ENCODE assay signal across 8 cellular contexts in the genomic region with DNA sequence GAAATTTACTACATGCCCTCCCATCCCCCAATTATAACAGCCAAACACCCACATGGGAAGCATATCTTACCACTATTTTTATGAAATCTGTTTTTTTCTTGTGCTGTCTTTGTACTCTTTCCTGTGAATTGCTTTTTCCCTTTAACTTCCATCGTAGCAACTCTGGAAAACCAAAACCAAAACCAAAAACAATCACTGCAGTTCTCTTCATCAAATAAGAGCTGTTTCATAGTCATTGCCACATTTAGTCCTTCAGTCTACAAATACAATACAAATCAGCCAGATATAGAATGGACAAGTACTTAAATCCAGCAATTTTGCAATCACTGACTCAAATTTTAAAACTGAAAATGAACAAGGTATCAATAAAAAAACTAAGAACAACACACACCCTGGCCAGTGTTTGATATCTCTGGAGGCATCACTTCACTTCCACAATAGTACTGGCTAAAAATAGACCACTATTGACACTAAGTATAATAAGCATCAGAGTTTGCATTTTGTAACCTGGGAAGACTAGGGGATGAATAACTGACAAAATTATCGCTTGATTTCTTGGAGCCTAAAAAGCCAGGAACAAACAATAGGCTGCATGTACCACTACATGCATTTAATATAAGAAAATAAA. TPM values are rescaled to one million over a fixed set of nuclear protein-coding genes. Genes with fewer than 3 reads are reported as not detected.
DNase-seq lines count a peak whose midpoint lies in the region; ATAC-seq and TF ChIP-seq lines count a peak whose summit lies in the region.
"Had no signal": no experiment of that assay in that cellular context is flagged by ENCODE, and none has a peak within 500 bp of the region (broad histone marks: within the 10 kb centered on the region; RNA-seq: fewer than 3 reads in every experiment).

No MANE protein-coding gene starts in this region.

- peak overlapping the region; percentile 8; the same call in 1 of the 2 replicates for H3K4me2 ChIP-seq in DND-41 (ENCODE audit: insufficient read depth, low read length)

- ATAC-seq in DND-41 (ENCODE audit: insufficient read depth, low read depth) (no peak), T-helper 17 cell (no peak), heart right ventricle (peak in 4 of 8 donors; percentile 17 to 38 (median 26)), left colon (no peak)

- no peak for TF ChIP-seq POLR2A in spleen (IDR thresholded peaks at IDR 0.05)

- DNase-seq in DND-41 (no peak), T-helper 17 cell (no peak), heart right ventricle (no peak), spleen (no peak), caudate nucleus (lab: John Stamatoyannopoulos, UW) (no peak), left colon (no peak)
- DNase-seq in stimulated activated CD4-positive, alpha-beta T cell treated with anti-CD3 and anti-CD28 coated beads, Interleukin-12 subunit alpha, Interleukin-12 subunit beta, amount 100 ng/mL, for 4 hours: no peak
- DNase-seq: immature natural killer cell had no signal

- peaks cover 58% of the 10 kb centered on the region; the same call in 1 of the 2 replicates for H4K20me1 ChIP-seq in DND-41 (ENCODE audit: insufficient read depth, low read length)

- H3K36me3 ChIP-seq in DND-41 (ENCODE audit: insufficient read depth, low read length) (peaks cover 39% of the 10 kb centered on the region), heart right ventricle (peaks cover 0 to 40% (median 15%) of the 10 kb centered on the region in 9 donors), spleen (peaks cover 0 to 41% (median 33%) of the 10 kb centered on the region in 6 donors)

- WGBS in heart right ventricle, 2 donors: 22 to 30% methylated on average over 2 of the region's 2 CpGs
- 36 to 54% (median 43%) methylated on average over 2 of the region's 2 CpGs for WGBS in spleen, 5 donors

- no peaks in the 10 kb centered on the region for H3K27me3 Mint-ChIP-seq in T-helper 17 cell

- H3K9ac ChIP-seq in DND-41 (ENCODE audit: low read depth, low read length): no peak overlapping the region

- no peak for TF ChIP-seq CTCF in DND-41 (IDR thresholded peaks at IDR 0.05; ENCODE audit: borderline replicate concordance, extremely low read depth, low read length, poor library complexity, severe bottlenecking)
- no peak for TF ChIP-seq CTCF in heart right ventricle (IDR thresholded peaks at IDR 0.05)
- TF ChIP-seq CTCF in spleen (IDR thresholded peaks at IDR 0.05 in 8 of 11, conservative IDR thresholded peaks at IDR 0.05 in 3 of 11): no peak

- H3K27me3 ChIP-seq in DND-41 (ENCODE audit: insufficient read depth, low read length, poor library complexity) (no peaks in the 10 kb centered on the region), heart right ventricle (no peaks in the 10 kb centered on the region), spleen (replicated peaks in 1 of 7) (no peaks in the 10 kb centered on the region)

- H3K79me2 ChIP-seq in DND-41 (ENCODE audit: insufficient read depth, low read length): peaks cover 77% of the 10 kb centered on the region

- peak overlapping the region; percentile 74 for H3K27ac Mint-ChIP-seq in T-helper 17 cell

- H3K4me3 ChIP-seq in DND-41 (ENCODE audit: low read depth in 1 of 2, low read length in 2 of 2): no peak overlapping the region
- peak overlapping the region in 6 of 10 donors; percentile 24 to 45 (median 35) for H3K4me3 ChIP-seq in heart right ventricle
- peak overlapping the region in 4 of 8 donors; percentile 9 to 46 (median 21) for H3K4me3 ChIP-seq in spleen

- H3K27ac ChIP-seq in DND-41 (ENCODE audit: low read length) (no peak overlapping the region), heart right ventricle (peak overlapping the region in 8 of 10 donors; percentile 4 to 69 (median 46)), spleen (peak overlapping the region in 7 of 8 donors; percentile 4 to 74 (median 53)), caudate nucleus (ENCODE audit: low read depth, low read length) (no peak overlapping the region)

- peaks cover 19% of the 10 kb centered on the region for H3K4me1 Mint-ChIP-seq in T-helper 17 cell

- intact Hi-C loops in heart right ventricle (cut with DNase I) (loop anchor here in 6 of 10 donors (5.0 to 10.0 kb wide), 8 partner anchors 104 to 716 kb away; no protein-coding TSS in a partner anchor), spleen (cut with DNase I; ENCODE audit: low total_unique reads) (no loop called here), left colon (cut with DNase I, micrococcal nuclease) (no loop called here)

- H3K4me1 ChIP-seq in DND-41 (ENCODE audit: insufficient read depth, low read length): peaks cover 21% of the 10 kb centered on the region
- peaks cover 7 to 61% (median 55%) of the 10 kb centered on the region in 9 donors for H3K4me1 ChIP-seq in heart right ventricle
- peaks cover 0 to 66% (median 48%) of the 10 kb centered on the region in 6 donors for H3K4me1 ChIP-seq in spleen

- no peak overlapping the region for H2AFZ ChIP-seq in DND-41 (ENCODE audit: low read depth, low read length)

- peaks cover 7% of the 10 kb centered on the region for H3K36me3 Mint-ChIP-seq in T-helper 17 cell (ENCODE audit: low read depth)

- H3K9me3 ChIP-seq in DND-41 (ENCODE audit: insufficient read depth, low read length, severe bottlenecking): no peaks in the 10 kb centered on the region
- no peaks in the 10 kb centered on the region for H3K9me3 ChIP-seq in T-helper 17 cell (ENCODE audit: control insufficient read depth, low read length, poor library complexity, severe bottlenecking)
- H3K9me3 ChIP-seq in heart right ventricle: no peaks in the 10 kb centered on the region
- H3K9me3 ChIP-seq in spleen: no peaks in the 10 kb centered on the region

- peak overlapping the region; percentile 21 for H3K4me3 Mint-ChIP-seq in T-helper 17 cell
- H3K4me3 Mint-ChIP-seq: immature natural killer cell had no signal

RNA-seq across cellular contexts. Expression of a gene that starts 5.4 kb away (rescaled TPM):
- total RNA-seq in T-helper 17 cell (10 to 100 TPM; 29.9 to 31.4 TPM), heart right ventricle (10 to 100 TPM; 12.4 to 25.2 (median 16.0) TPM), spleen (10 to 100 TPM; 21.9 to 58.5 (median 37.5) TPM), left colon (10 to 100 TPM; 27.2 to 41.4 TPM)
- polyA plus RNA-seq in heart right ventricle (10 to 100 TPM; 15.4 to 24.7 TPM), spleen (10 to 100 TPM; 20.9 to 48.4 (median 39.6) TPM)

Comparison
In these comparisons a context has a peak if more than half of its experiments do, and no peak if none do; other contexts are left out.
1. H3K27ac ChIP-seq: peak in heart right ventricle (8 of 10) and spleen (7 of 8); none in DND-41 (single experiment) and caudate nucleus (single experiment).
2. H3K4me3 ChIP-seq: peak in heart right ventricle (6 of 10); none in DND-41 (0 of 2).
3. intact Hi-C loops: an anchor here in heart right ventricle (5.0 to 10.0 kb wide); none called in spleen and left colon.